ENCODE assay signal across 8 cellular contexts in the genomic region with DNA sequence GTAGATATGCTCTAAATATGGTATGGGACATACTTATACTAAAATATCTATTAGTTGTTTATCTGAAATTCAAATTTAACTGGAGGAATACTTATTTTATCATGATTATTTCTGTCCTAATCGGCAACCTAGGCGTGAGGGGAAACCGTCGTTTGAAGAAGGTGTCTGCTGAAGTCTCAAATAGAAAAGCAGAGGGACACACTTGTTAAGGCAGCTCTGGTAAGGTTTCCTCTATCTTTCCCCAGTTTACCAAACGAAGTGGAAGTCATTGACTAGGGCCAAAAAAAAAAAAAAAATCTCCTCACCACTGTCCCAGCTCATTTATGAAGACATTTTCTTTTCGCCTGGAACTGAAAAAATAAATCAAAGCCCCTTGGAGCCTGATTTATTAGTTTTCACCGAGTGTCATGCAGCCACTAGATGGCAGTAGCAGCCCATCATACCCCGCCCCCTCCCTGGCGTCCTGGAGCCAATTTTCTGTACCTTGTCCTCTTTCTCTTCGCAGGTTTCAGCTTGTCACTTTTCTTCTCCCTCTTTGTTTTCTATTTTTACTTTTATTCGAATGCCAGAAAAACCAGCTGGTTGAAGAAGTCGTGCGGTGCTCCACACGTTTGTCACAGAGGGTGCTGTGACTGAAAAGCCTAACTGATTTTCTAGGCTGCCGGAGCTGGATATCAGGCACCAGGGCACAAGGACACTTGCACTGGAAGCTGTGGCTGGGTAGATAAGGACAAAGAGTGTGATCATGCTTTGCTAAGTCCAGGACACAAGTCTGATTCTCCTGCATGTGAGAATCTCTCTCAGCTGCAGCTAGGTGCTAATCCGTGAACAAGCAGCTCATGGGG.
DNase-seq lines count a peak whose midpoint lies in the region; ATAC-seq and TF ChIP-seq lines count a peak whose summit lies in the region.

No MANE protein-coding gene starts in this region.

- no peak overlapping the region for H3K18ac ChIP-seq in trophoblast cell (ENCODE audit: low read length)

- H3F3A ChIP-seq in Loucy (ENCODE audit: low read depth), result no peaks in the 10 kb centered on the region

- H2AK5ac ChIP-seq in trophoblast cell (ENCODE audit: low read length), result no peak overlapping the region

- H3K4me3 ChIP-seq in HAP-1, result no peak overlapping the region
- H3K4me3 ChIP-seq in Loucy (ENCODE audit: low read length, poor library complexity, severe bottlenecking), result peak overlapping the region; percentile 46
- H3K4me3 ChIP-seq in trophoblast cell (ENCODE audit: low read depth, low read length), result no peak overlapping the region
- H3K4me3 ChIP-seq in aorta (ENCODE audit: low read length in 2 of 2), result no peak overlapping the region

- H3K9me3 ChIP-seq in HAP-1 (no peaks in the 10 kb centered on the region), Loucy (ENCODE audit: insufficient read depth, low read depth, low read length) (no peaks in the 10 kb centered on the region), trophoblast cell (ENCODE audit: insufficient read depth, low read depth, low read length) (no peaks in the 10 kb centered on the region), aorta (ENCODE audit: control insufficient read depth, low read length) (no peaks in the 10 kb centered on the region)

- ATAC-seq in aorta (ENCODE audit: low FRiP score), result peak; percentile 86

- peak; percentile 96 for TF ChIP-seq CTCF in Loucy (conservative IDR thresholded peaks at IDR 0.05; ENCODE audit: low read length)

- no peak overlapping the region for H3K4ac ChIP-seq in trophoblast cell (ENCODE audit: low read depth, low read length)

- no peak overlapping the region for H2BK12ac ChIP-seq in trophoblast cell (ENCODE audit: low read length)

- no peaks in the 10 kb centered on the region for H3K36me3 ChIP-seq in HAP-1 (replicated peaks)
- H3K36me3 ChIP-seq in Loucy (ENCODE audit: insufficient read depth, low read length), result no peaks in the 10 kb centered on the region
- H3K36me3 ChIP-seq in trophoblast cell (ENCODE audit: control insufficient read depth in 1 of 2, insufficient read depth in 2 of 2, low read length in 2 of 2), result no peaks in the 10 kb centered on the region
- no peaks in the 10 kb centered on the region for H3K36me3 ChIP-seq in aorta (ENCODE audit: control insufficient read depth in 1 of 2, insufficient read depth in 2 of 2, low read length in 1 of 2)

- H4K8ac ChIP-seq in trophoblast cell (ENCODE audit: low read depth, low read length), result no peak overlapping the region

- no peaks in the 10 kb centered on the region for H4K20me1 ChIP-seq in Loucy (ENCODE audit: insufficient read depth, low read length, poor library complexity, severe bottlenecking)

- WGBS in trophoblast cell (ENCODE audit: extremely low coverage, insufficient coverage, insufficient read length), result no CpG with 5 or more reads among the region's 16 CpGs
- 10 to 11% methylated on average over 16 of the region's 16 CpGs for WGBS in aorta, 2 donors

- no peaks in the 10 kb centered on the region for H3K9me2 ChIP-seq in Loucy (replicated peaks; ENCODE audit: low read depth, low read length)

- H3K79me1 ChIP-seq in trophoblast cell (ENCODE audit: low read length), result no peaks in the 10 kb centered on the region

- H4K12ac ChIP-seq in trophoblast cell (ENCODE audit: low read depth, low read length), result no peak overlapping the region

- H3K9ac ChIP-seq in Loucy (ENCODE audit: low read depth, low read length, poor library complexity, severe bottlenecking), result no peak overlapping the region
- H3K9ac ChIP-seq in trophoblast cell (ENCODE audit: low read length), result no peak overlapping the region

- no peak overlapping the region for H2BK5ac ChIP-seq in trophoblast cell (ENCODE audit: low read depth, low read length, poor library complexity)

- H3K23ac ChIP-seq in trophoblast cell (ENCODE audit: low read length), result no peak overlapping the region

- H3K27me3 ChIP-seq in HAP-1 (ENCODE audit: low read depth) (peaks cover 9% of the 10 kb centered on the region), Loucy (ENCODE audit: insufficient read depth, low read length, poor library complexity, severe bottlenecking) (no peaks in the 10 kb centered on the region), trophoblast cell (ENCODE audit: insufficient read depth, low read length) (no peaks in the 10 kb centered on the region), aorta (ENCODE audit: control insufficient read depth in 1 of 2, insufficient read depth in 2 of 2, low read length in 1 of 2) (no peaks in the 10 kb centered on the region)

- intact Hi-C loops in aorta (cut with DNase I), result no loop called here

- no peak overlapping the region for H4K91ac ChIP-seq in trophoblast cell (ENCODE audit: low read depth, low read length)

- no peak overlapping the region for H3K14ac ChIP-seq in trophoblast cell (ENCODE audit: low read length)

- in situ Hi-C loops in HAP-1 (cut with MboI; ENCODE audit: low sequenced_read_pairs), result no loop called here

- H3K27ac ChIP-seq in trophoblast cell (ENCODE audit: low read depth, low read length) (no peak overlapping the region), aorta (ENCODE audit: low read depth in 1 of 2, low read length in 2 of 2) (no peak overlapping the region)

- H3K79me2 ChIP-seq in Loucy (ENCODE audit: insufficient read depth, low read length) (no peaks in the 10 kb centered on the region), trophoblast cell (ENCODE audit: control insufficient read depth, insufficient read depth, low read length, poor library complexity) (no peaks in the 10 kb centered on the region)

- H2AFZ ChIP-seq in Loucy (ENCODE audit: low read length), result peak overlapping the region; percentile 73; the same call in 1 of the 2 replicates
- no peak overlapping the region for H2AFZ ChIP-seq in trophoblast cell (ENCODE audit: insufficient read depth, low read length, poor library complexity)

- H2BK120ac ChIP-seq in trophoblast cell (ENCODE audit: insufficient read depth, low read length, poor library complexity), result no peak overlapping the region

- H3K4me1 ChIP-seq in HAP-1 (peaks cover 8% of the 10 kb centered on the region), Loucy (ENCODE audit: insufficient read depth, low read length, poor library complexity, severe bottlenecking) (no peaks in the 10 kb centered on the region), trophoblast cell (ENCODE audit: control insufficient read depth in 1 of 2, insufficient read depth in 2 of 2, low read length in 2 of 2) (no peaks in the 10 kb centered on the region), aorta (ENCODE audit: control insufficient read depth in 1 of 2, insufficient read depth in 2 of 2, low read length in 2 of 2) (no peaks in the 10 kb centered on the region)

- H3K4me2 ChIP-seq in Loucy (ENCODE audit: low read depth, low read length, poor library complexity, severe bottlenecking) (peak overlapping the region; percentile 65), trophoblast cell (ENCODE audit: low read length) (peak overlapping the region; percentile 47)

- DNase-seq in GM04504 (ENCODE audit: low read depth), result peak; percentile 5
- DNase-seq in HAP-1 (ENCODE audit: low spot score in 2 of 2), result peak; percentile 65 to 85
- peak; percentile 63 for DNase-seq in RPMI8226
- DNase-seq in activated effector memory CD4-positive, alpha-beta T cell treated with Interleukin-2 at 50 U/mL for 16 hours, result peak; percentile 23
- peak; percentile 48 for DNase-seq in globus pallidus (ENCODE audit: low spot score)
- DNase-seq in trophoblast cell, result peak; percentile 14 to 62
- DNase-seq in aorta, result peak; percentile 63 to 82

Comparison
In these comparisons a context has a peak if more than half of its experiments do, and no peak if none do; other contexts are left out.
1. DNase-seq: peak in every context shown above with its lines; median percentile 75 in HAP-1; 72 in aorta; 63 in RPMI8226; 48 in globus pallidus; 38 in trophoblast cell; 23 in activated effector memory CD4-positive, alpha-beta T cell treated with Interleukin-2 at 50 U/mL for 16 hours; 5 in GM04504.